ENCODE assay signal across 19 cellular contexts in genomic region chr1:227140376-227140775, GRCh38.
DNase-seq lines count a peak whose midpoint lies in the region; ATAC-seq, FAIRE-seq and TF ChIP-seq lines count a peak whose summit lies in the region.
"Had no signal": no experiment of that assay in that cellular context is flagged by ENCODE, and none has a peak within 500 bp of the region (broad histone marks: within the 10 kb centered on the region; RNA-seq: fewer than 3 reads in every experiment).

No MANE protein-coding gene starts in this region.

- TF ChIP-seq EP300 in HepG2 (IDR thresholded peaks at IDR 0.05; ENCODE audit: low read depth in 2 of 2, low read length in 2 of 2) (no peak), HepG2 (CRISPR knock-in tag; IDR thresholded peaks at IDR 0.05; ENCODE audit: borderline replicate concordance) (no peak)

- in situ Hi-C loops in HepG2 (cut with HindIII; ENCODE audit: extremely low pct_ligation_motif_present, low pct_unique_long_range_greater_than_20kb), result no loop called here

- no peak overlapping the region for H3K9ac ChIP-seq in HepG2 (ENCODE audit: insufficient read depth, low read depth, low read length)
- H3K9ac ChIP-seq in iPS-20b (ENCODE audit: low read depth, low read length), result 0 out of 2 replicates have a peak overlapping the region, but pooled peaks have one; percentile 7
- H3K9ac ChIP-seq: BLaER1 treated with 17β-estradiol and CSF1 and Interleukin-3, amounts not matched to agents 10 nM and 100 nM had no signal

- ATAC-seq in HepG2 (no peak), right lobe of liver (no peak), HG03571 (IDR thresholded peaks at IDR 0.05; ENCODE audit: unreplicated experiment) (no peak)
- no peak for ATAC-seq in activated T-helper 17 cell treated with anti-CD3 and anti-CD28 coated beads, Interleukin-2, amount 50 U/mL, for 72 hours (replicated peaks)

- no peaks in the 10 kb centered on the region for H4K20me1 ChIP-seq in HepG2 (ENCODE audit: insufficient read depth, low read length)
- H4K20me1 ChIP-seq: BLaER1 treated with 17β-estradiol and CSF1 and Interleukin-3, amounts not matched to agents 10 nM and 100 nM had no signal

- H3K9me3 Mint-ChIP-seq in activated T-helper 17 cell treated with anti-CD3 and anti-CD28 coated beads, Interleukin-2, amount 50 U/mL, for 72 hours, result no peaks in the 10 kb centered on the region
- H3K9me3 Mint-ChIP-seq: CD4-positive, CD25-positive, alpha-beta regulatory T cell had no signal

- H3K27me3 Mint-ChIP-seq in activated T-helper 17 cell treated with anti-CD3 and anti-CD28 coated beads, Interleukin-2, amount 50 U/mL, for 72 hours, result no peaks in the 10 kb centered on the region

- TF ChIP-seq POLR2A in HepG2 (IDR thresholded peaks at IDR 0.05; ENCODE audit: insufficient read depth in 1 of 2, low read depth in 2 of 2, low read length in 2 of 2), result no peak
- no peak for TF ChIP-seq POLR2A in right lobe of liver (IDR thresholded peaks at IDR 0.05)

- peaks cover 6% of the 10 kb centered on the region; the same call in 1 of the 2 replicates for H3K4me1 ChIP-seq in HepG2 (ENCODE audit: insufficient read depth, low read length)
- no peaks in the 10 kb centered on the region for H3K4me1 ChIP-seq in right lobe of liver
- H3K4me1 ChIP-seq in iPS-20b (ENCODE audit: insufficient read depth, low read length), result peaks cover 23% of the 10 kb centered on the region
- H3K4me1 ChIP-seq: BLaER1 treated with 17β-estradiol and CSF1 and Interleukin-3, amounts not matched to agents 10 nM and 100 nM had no signal

- no peak overlapping the region for H3K27ac Mint-ChIP-seq in activated T-helper 17 cell treated with anti-CD3 and anti-CD28 coated beads, Interleukin-2, amount 50 U/mL, for 72 hours
- H3K27ac Mint-ChIP-seq: CD4-positive, CD25-positive, alpha-beta regulatory T cell had no signal

- DNase-seq in HepG2 (ENCODE audit: low spot score) (no peak), right lobe of liver (no peak), amniotic epithelial cell (ENCODE audit: low read depth) (peak; percentile 24), middle frontal gyrus (ENCODE audit: extremely low spot score, low spot score) (no peak), dermis blood vessel endothelial cell (no peak)
- DNase-seq: 8988T; Calu3; CD4-positive, CD25-positive, alpha-beta regulatory T cell; DMS79; EL had no signal

- CTCF ChIA-PET in HepG2 (lab: Yijun Ruan, JAX; ENCODE audit: low intra/inter-chr PET ratio, low total read pairs), result no interaction called here

- no peaks in the 10 kb centered on the region for H3K36me3 Mint-ChIP-seq in activated T-helper 17 cell treated with anti-CD3 and anti-CD28 coated beads, Interleukin-2, amount 50 U/mL, for 72 hours (ENCODE audit: low read depth)
- H3K36me3 Mint-ChIP-seq: CD4-positive, CD25-positive, alpha-beta regulatory T cell had no signal

- H2AFZ ChIP-seq in HepG2 (ENCODE audit: low read length), result no peak overlapping the region

- TF ChIP-seq CTCF in HepG2 (CRISPR knock-in tag; IDR thresholded peaks at IDR 0.05) (no peak), right lobe of liver (IDR thresholded peaks at IDR 0.05) (no peak)

- no TSS peak for BruUV-seq in HepG2 (replicated peaks; lab: Mats Ljungman, UMichigan)

- intact Hi-C loops in HepG2 (cut with micrococcal nuclease; ENCODE audit: unreplicated experiment) (no loop called here), right lobe of liver (cut with DNase I) (no loop called here)

- H3K36me3 ChIP-seq in HepG2 (replicated peaks in 1 of 2; ENCODE audit: control insufficient read depth in 1 of 2, insufficient read depth in 2 of 2, low read length in 2 of 2) (peaks cover 2 to 26% of the 10 kb centered on the region in 2 experiments; a peak in 3 of 5 replicates), right lobe of liver (peaks cover 0 to 15% (median 6%) of the 10 kb centered on the region in 4 donors), iPS-20b (ENCODE audit: insufficient read depth, low read depth, low read length) (peaks cover 34% of the 10 kb centered on the region)

- H3K79me2 ChIP-seq in HepG2 (ENCODE audit: insufficient read depth, low read length), result no peaks in the 10 kb centered on the region

- H3K27me3 ChIP-seq in HepG2 (ENCODE audit: control insufficient read depth in 1 of 2, insufficient read depth in 2 of 2, low read length in 2 of 2) (no peaks in the 10 kb centered on the region), right lobe of liver (no peaks in the 10 kb centered on the region), iPS-20b (ENCODE audit: insufficient read depth, low read length) (no peaks in the 10 kb centered on the region)
- H3K27me3 ChIP-seq: BLaER1 treated with 17β-estradiol and CSF1 and Interleukin-3, amounts not matched to agents 10 nM and 100 nM had no signal

- H3K9me3 ChIP-seq in HepG2 (ENCODE audit: low read length), result no peaks in the 10 kb centered on the region
- H3K9me3 ChIP-seq in right lobe of liver, result no peaks in the 10 kb centered on the region
- H3K9me3 ChIP-seq in iPS-20b (ENCODE audit: insufficient read depth, low read depth, low read length), result no peaks in the 10 kb centered on the region
- H3K9me3 ChIP-seq: BLaER1 treated with 17β-estradiol and CSF1 and Interleukin-3, amounts not matched to agents 10 nM and 100 nM; HAP-1 had no signal

- H3K4me3 ChIP-seq in HepG2 (replicated peaks in 1 of 3; ENCODE audit: insufficient read depth in 1 of 3, low read depth in 2 of 3, low read length in 3 of 3), result no peak overlapping the region
- H3K4me3 ChIP-seq in right lobe of liver, result no peak overlapping the region
- H3K4me3 ChIP-seq in iPS-20b (ENCODE audit: low read length), result no peak overlapping the region
- H3K4me3 ChIP-seq: BLaER1 treated with 17β-estradiol and CSF1 and Interleukin-3, amounts not matched to agents 10 nM and 100 nM; HAP-1 had no signal

- POLR2A ChIA-PET in HepG2 (lab: Yijun Ruan, JAX), result no interaction called here

- TF ChIP-seq RAD21 in HepG2 (CRISPR knock-in tag; IDR thresholded peaks at IDR 0.05), result no peak

- no peak overlapping the region for H3K4me3 Mint-ChIP-seq in activated T-helper 17 cell treated with anti-CD3 and anti-CD28 coated beads, Interleukin-2, amount 50 U/mL, for 72 hours
- H3K4me3 Mint-ChIP-seq: CD4-positive, CD25-positive, alpha-beta regulatory T cell had no signal

- FAIRE-seq in HepG2 (lab: Jason Lieb, UNC), result no peak
- FAIRE-seq: G401.6, GM12892, H1, HTR-8/SVneo had no signal

- 85% methylated on average over 1 of the region's 1 CpG for WGBS in HepG2 (ENCODE audit: low lambda C conversion rate)
- WGBS in right lobe of liver (ENCODE audit: insufficient coverage, low coverage, low lambda C conversion rate, missing lambda C conversion rate), result 69% methylated on average over 1 of the region's 1 CpG

- H3K4me1 Mint-ChIP-seq in activated T-helper 17 cell treated with anti-CD3 and anti-CD28 coated beads, Interleukin-2, amount 50 U/mL, for 72 hours, result no peaks in the 10 kb centered on the region
- H3K4me1 Mint-ChIP-seq: CD4-positive, CD25-positive, alpha-beta regulatory T cell had no signal

- no peak overlapping the region for H3K4me2 ChIP-seq in HepG2 (ENCODE audit: low read depth, low read length)
- H3K4me2 ChIP-seq: BLaER1 treated with 17β-estradiol and CSF1 and Interleukin-3, amounts not matched to agents 10 nM and 100 nM had no signal

- no peak overlapping the region for H3K27ac ChIP-seq in HepG2 (ENCODE audit: extremely low read length, insufficient read depth, low read length)
- no peak overlapping the region for H3K27ac ChIP-seq in right lobe of liver
- H3K27ac ChIP-seq in iPS-20b (ENCODE audit: low read length), result peak overlapping the region; percentile 16
- H3K27ac ChIP-seq: BLaER1 treated with 17β-estradiol and CSF1 and Interleukin-3, amounts not matched to agents 10 nM and 100 nM had no signal

TF ChIP-seq in HepG2, 621 proteins besides CTCF, POLR2A, EP300 and RAD21:
- TF ChIP-seq FOXA3 (CRISPR knock-in tag; IDR thresholded peaks at IDR 0.05) (peak; percentile 29; the same call in 1 of the 2 replicates), ZNF772 (CRISPR knock-in tag; IDR thresholded peaks at IDR 0.05) (no peak)
TF ChIP-seq in HepG2: peak in this region for 1.
